ENCODE assay signal across 9 cellular contexts in genomic region chr1:10473145-10473765, GRCh38. TPM values are rescaled to one million over a fixed set of nuclear protein-coding genes. Genes with fewer than 3 reads are reported as not detected.
DNase-seq lines count a peak whose midpoint lies in the region; ATAC-seq lines count a peak whose summit lies in the region.
"Had no signal": no experiment of that assay in that cellular context is flagged by ENCODE, and none has a peak within 500 bp of the region (broad histone marks: within the 10 kb centered on the region; RNA-seq: fewer than 3 reads in every experiment).

No MANE protein-coding gene starts in this region.

- peaks cover 20% of the 10 kb centered on the region for H3K36me3 Mint-ChIP-seq in stimulated activated naive CD8-positive, alpha-beta T cell treated with anti-CD3 and anti-CD28 coated beads, Interleukin-15, Interleukin-2, amounts not matched to agents 100 ng/mL and 50 ng/mL, for 24 hours (ENCODE audit: low read depth)
- peaks cover 7% of the 10 kb centered on the region for H3K36me3 Mint-ChIP-seq in activated T-helper 1 cell treated with anti-CD3 and anti-CD28 coated beads, Interleukin-12 subunit alpha, Interleukin-12 subunit beta, Interleukin-2, Interleukin-4 antibody, amounts not matched to agents 30 ng/mL and 10 ng/mL and 1 ng/mL, durations not matched to agents 14 hours and 24 hours and 36 hours (ENCODE audit: low read depth)

- H3K4me2 ChIP-seq in mesenchymal stem cell (ENCODE audit: low read length, poor library complexity, severe bottlenecking): no peak overlapping the region

- H3K4me3 Mint-ChIP-seq in stimulated activated naive CD8-positive, alpha-beta T cell treated with anti-CD3 and anti-CD28 coated beads, Interleukin-15, Interleukin-2, amounts not matched to agents 100 ng/mL and 50 ng/mL, for 24 hours: peak overlapping the region; percentile 96
- peak overlapping the region; percentile 57 for H3K4me3 Mint-ChIP-seq in activated T-helper 1 cell treated with anti-CD3 and anti-CD28 coated beads, Interleukin-12 subunit alpha, Interleukin-12 subunit beta, Interleukin-2, Interleukin-4 antibody, amounts not matched to agents 30 ng/mL and 10 ng/mL and 1 ng/mL, durations not matched to agents 14 hours and 24 hours and 36 hours

- peak overlapping the region in 1 of 2 experiments; percentile 86 for H3K4me3 ChIP-seq in mesenchymal stem cell (ENCODE audit: insufficient read depth in 1 of 2, low read depth in 1 of 2, low read length in 2 of 2)

- no peak overlapping the region for H2AK5ac ChIP-seq in mesenchymal stem cell (ENCODE audit: low read length, severe bottlenecking)

- no peaks in the 10 kb centered on the region for H3K27me3 ChIP-seq in mesenchymal stem cell (ENCODE audit: control insufficient read depth in 1 of 2, insufficient read depth in 1 of 2, low read length in 2 of 2)

- H3K18ac ChIP-seq in mesenchymal stem cell (ENCODE audit: low read depth in 1 of 2, low read length in 2 of 2): no peak overlapping the region

- no peak overlapping the region for H3K4ac ChIP-seq in mesenchymal stem cell (ENCODE audit: low read depth in 1 of 2, low read length in 2 of 2)

- H3K79me1 ChIP-seq in mesenchymal stem cell (replicated peaks; ENCODE audit: low read length, poor library complexity, severe bottlenecking): peaks cover 16% of the 10 kb centered on the region

- peaks cover 5% of the 10 kb centered on the region for H3K4me1 ChIP-seq in mesenchymal stem cell (ENCODE audit: control insufficient read depth, insufficient read depth, low read depth, low read length)

- no peaks in the 10 kb centered on the region for H3K9me3 ChIP-seq in mesenchymal stem cell (ENCODE audit: control insufficient read depth, low read length)

- H3K27ac Mint-ChIP-seq in stimulated activated naive CD8-positive, alpha-beta T cell treated with anti-CD3 and anti-CD28 coated beads, Interleukin-15, Interleukin-2, amounts not matched to agents 100 ng/mL and 50 ng/mL, for 24 hours: peak overlapping the region; percentile 36
- H3K27ac Mint-ChIP-seq in activated T-helper 1 cell treated with anti-CD3 and anti-CD28 coated beads, Interleukin-12 subunit alpha, Interleukin-12 subunit beta, Interleukin-2, Interleukin-4 antibody, amounts not matched to agents 30 ng/mL and 10 ng/mL and 1 ng/mL, durations not matched to agents 14 hours and 24 hours and 36 hours: peak overlapping the region; percentile 65

- H3K36me3 ChIP-seq in mesenchymal stem cell (ENCODE audit: control insufficient read depth in 1 of 2, insufficient read depth in 2 of 2, low read depth in 1 of 2, low read length in 2 of 2): peaks cover 0 to 11% of the 10 kb centered on the region in 2 experiments

- DNase-seq in stimulated activated naive CD8-positive, alpha-beta T cell treated with anti-CD3 and anti-CD28 coated beads, Interleukin-15, Interleukin-2, amounts not matched to agents 100 U/mL and 50 U/mL, for 24 hours: no peak
- no peak for DNase-seq in activated T-helper 1 cell treated with anti-CD3 and anti-CD28 coated beads, Interleukin-12 subunit alpha, Interleukin-12 subunit beta, Interleukin-2, Interleukin-4 antibody, amounts not matched to agents 30 ng/mL and 10 ng/mL and 1 ng/mL, durations not matched to agents 14 hours and 24 hours and 36 hours (ENCODE audit: low spot score)
- DNase-seq in mesenchymal stem cell (no peak), GDM1 (lab: John Stamatoyannopoulos, UW) (no peak), KG1 (lab: John Stamatoyannopoulos, UW) (no peak), DMS79 (lab: John Stamatoyannopoulos, UW) (no peak)

- H3K9ac ChIP-seq in mesenchymal stem cell (ENCODE audit: low read length): peak overlapping the region; percentile 78

- no peak overlapping the region for H3K14ac ChIP-seq in mesenchymal stem cell (ENCODE audit: low read length in 2 of 2)

- peaks cover 50% of the 10 kb centered on the region for H3K4me1 Mint-ChIP-seq in stimulated activated naive CD8-positive, alpha-beta T cell treated with anti-CD3 and anti-CD28 coated beads, Interleukin-15, Interleukin-2, amounts not matched to agents 100 ng/mL and 50 ng/mL, for 24 hours (ENCODE audit: low read depth)
- H3K4me1 Mint-ChIP-seq in activated T-helper 1 cell treated with anti-CD3 and anti-CD28 coated beads, Interleukin-12 subunit alpha, Interleukin-12 subunit beta, Interleukin-2, Interleukin-4 antibody, amounts not matched to agents 30 ng/mL and 10 ng/mL and 1 ng/mL, durations not matched to agents 14 hours and 24 hours and 36 hours (ENCODE audit: low read depth): peaks cover 46% of the 10 kb centered on the region

- ATAC-seq in stimulated activated naive CD8-positive, alpha-beta T cell treated with anti-CD3 and anti-CD28 coated beads, Interleukin-15, Interleukin-2, amounts not matched to agents 100 U/mL and 50 U/mL, for 24 hours: no peak
- ATAC-seq in GM19023 (IDR thresholded peaks at IDR 0.05; ENCODE audit: unreplicated experiment): no peak

- H2AFZ ChIP-seq in mesenchymal stem cell (ENCODE audit: low read depth, low read length): no peak overlapping the region

- H3K9me3 Mint-ChIP-seq in stimulated activated naive CD8-positive, alpha-beta T cell treated with anti-CD3 and anti-CD28 coated beads, Interleukin-15, Interleukin-2, amounts not matched to agents 100 ng/mL and 50 ng/mL, for 24 hours: no peaks in the 10 kb centered on the region
- H3K9me3 Mint-ChIP-seq in activated T-helper 1 cell treated with anti-CD3 and anti-CD28 coated beads, Interleukin-12 subunit alpha, Interleukin-12 subunit beta, Interleukin-2, Interleukin-4 antibody, amounts not matched to agents 30 ng/mL and 10 ng/mL and 1 ng/mL, durations not matched to agents 14 hours and 24 hours and 36 hours: no peaks in the 10 kb centered on the region

- H2BK120ac ChIP-seq in mesenchymal stem cell (ENCODE audit: low read depth, low read length): no peak overlapping the region

- no peak overlapping the region for H2BK15ac ChIP-seq in mesenchymal stem cell (ENCODE audit: low read depth, poor library complexity, severe bottlenecking)

- intact Hi-C loops in activated T-helper 1 cell treated with anti-CD3 and anti-CD28 coated beads, Interleukin-12 subunit alpha, Interleukin-12 subunit beta, Interleukin-2, Interleukin-4 antibody, amounts not matched to agents 30 ng/mL and 10 ng/mL and 1 ng/mL, durations not matched to agents 14 hours and 24 hours and 36 hours (cut with micrococcal nuclease): loop anchor here (2.0 kb wide), 1 partner anchor 934 kb away; the partner anchor contains the start of gene SLC25A33

- H4K91ac ChIP-seq in mesenchymal stem cell (ENCODE audit: low read length): no peak overlapping the region

- H3K23ac ChIP-seq in mesenchymal stem cell (ENCODE audit: low read length in 2 of 2): no peak overlapping the region

- no peaks in the 10 kb centered on the region for H3K27me3 Mint-ChIP-seq in stimulated activated naive CD8-positive, alpha-beta T cell treated with anti-CD3 and anti-CD28 coated beads, Interleukin-15, Interleukin-2, amounts not matched to agents 100 ng/mL and 50 ng/mL, for 24 hours
- H3K27me3 Mint-ChIP-seq in activated T-helper 1 cell treated with anti-CD3 and anti-CD28 coated beads, Interleukin-12 subunit alpha, Interleukin-12 subunit beta, Interleukin-2, Interleukin-4 antibody, amounts not matched to agents 30 ng/mL and 10 ng/mL and 1 ng/mL, durations not matched to agents 14 hours and 24 hours and 36 hours (ENCODE audit: insufficient read depth): no peaks in the 10 kb centered on the region

- H4K8ac ChIP-seq in mesenchymal stem cell (ENCODE audit: low read length): no peak overlapping the region

- H3K27ac ChIP-seq in mesenchymal stem cell (ENCODE audit: low read length, poor library complexity, severe bottlenecking): no peak overlapping the region
- H3K27ac ChIP-seq: coronary artery had no signal

- H2BK5ac ChIP-seq in mesenchymal stem cell (ENCODE audit: low read depth, low read length, poor library complexity, severe bottlenecking): no peak overlapping the region

- H2BK12ac ChIP-seq in mesenchymal stem cell (ENCODE audit: low read length in 2 of 2): no peak overlapping the region

- 97% methylated on average over 17 of the region's 23 CpGs for WGBS in mesenchymal stem cell

RNA-seq across cellular contexts. Expression of gene DFFA, which starts 0.9 kb away (rescaled TPM):
- total RNA-seq in activated T-helper 1 cell treated with anti-CD3 and anti-CD28 coated beads, Interleukin-12 subunit alpha, Interleukin-12 subunit beta, Interleukin-2, Interleukin-4 antibody, amounts not matched to agents 30 ng/mL and 10 ng/mL and 1 ng/mL, durations not matched to agents 14 hours and 24 hours and 36 hours: 54.7 and 60.1 TPM in 2 replicates
- polyA plus RNA-seq in mesenchymal stem cell (2013, experiment 1 of 2): 28.1 TPM
- 26.5 TPM for polyA plus RNA-seq in mesenchymal stem cell (2013, experiment 2 of 2)

RNA-seq across cellular contexts. Expression of gene PEX14, which starts 1.5 kb away (rescaled TPM):
- 22.7 and 23.5 TPM in 2 replicates for total RNA-seq in activated T-helper 1 cell treated with anti-CD3 and anti-CD28 coated beads, Interleukin-12 subunit alpha, Interleukin-12 subunit beta, Interleukin-2, Interleukin-4 antibody, amounts not matched to agents 30 ng/mL and 10 ng/mL and 1 ng/mL, durations not matched to agents 14 hours and 24 hours and 36 hours
- 17.5 TPM for polyA plus RNA-seq in mesenchymal stem cell (2013, experiment 1 of 2)
- polyA plus RNA-seq in mesenchymal stem cell (2013, experiment 2 of 2): 16.8 TPM

RNA-seq across cellular contexts. Expression of gene CORT, which starts 23.4 kb away (rescaled TPM):
- 0.36 and 0.37 TPM in 2 replicates for total RNA-seq in activated T-helper 1 cell treated with anti-CD3 and anti-CD28 coated beads, Interleukin-12 subunit alpha, Interleukin-12 subunit beta, Interleukin-2, Interleukin-4 antibody, amounts not matched to agents 30 ng/mL and 10 ng/mL and 1 ng/mL, durations not matched to agents 14 hours and 24 hours and 36 hours
- 0.07 TPM for polyA plus RNA-seq in mesenchymal stem cell (2013, experiment 1 of 2)
- 0.23 TPM for polyA plus RNA-seq in mesenchymal stem cell (2013, experiment 2 of 2)

RNA-seq across cellular contexts. Expression of gene CENPS, which starts 43.0 kb away (rescaled TPM):
- total RNA-seq in activated T-helper 1 cell treated with anti-CD3 and anti-CD28 coated beads, Interleukin-12 subunit alpha, Interleukin-12 subunit beta, Interleukin-2, Interleukin-4 antibody, amounts not matched to agents 30 ng/mL and 10 ng/mL and 1 ng/mL, durations not matched to agents 14 hours and 24 hours and 36 hours: 22.1 and 23.4 TPM in 2 replicates
- 12.6 TPM for polyA plus RNA-seq in mesenchymal stem cell (2013, experiment 1 of 2)
- polyA plus RNA-seq in mesenchymal stem cell (2013, experiment 2 of 2): 12.3 TPM
